In genomic region chr16:50210266-50211038, GRCh38 we compare ENCODE assay signal across 7 cellular contexts. TPM values are rescaled to one million over a fixed set of nuclear protein-coding genes. Genes with fewer than 3 reads are reported as not detected.
DNase-seq lines count a peak whose midpoint lies in the region; ATAC-seq, FAIRE-seq and TF ChIP-seq lines count a peak whose summit lies in the region.

No MANE protein-coding gene starts in this region.

- H3K27me3 ChIP-seq in K562 (ENCODE audit: control insufficient read depth in 2 of 2, insufficient read depth in 2 of 2, low read length in 2 of 2): no peaks in the 10 kb centered on the region
- H3K27me3 ChIP-seq in skeletal muscle tissue (ENCODE audit: control insufficient read depth in 3 of 3, insufficient read depth in 3 of 3, low read length in 3 of 3): no peaks in the 10 kb centered on the region

- CTCF ChIA-PET in K562 (lab: Yijun Ruan, JAX; ENCODE audit: low intra/inter-chr PET ratio): interaction anchor here (0.6 to 2.9 kb wide), 5 partner anchors 57 to 237 kb away, joined by 3 to 44 read pairs (median 3); partner anchors contain the start of gene CNEP1R1

- TF ChIP-seq RAD21 in K562 (CRISPR knock-in tag; conservative IDR thresholded peaks at IDR 0.05 in 1 of 2, IDR thresholded peaks at IDR 0.05 in 1 of 2): peak; percentile 82 to 92

- H3K9me1 ChIP-seq in K562 (ENCODE audit: control insufficient read depth, insufficient read depth, low read length): peaks cover 3% of the 10 kb centered on the region

- H3K79me2 ChIP-seq in K562 (ENCODE audit: control insufficient read depth, insufficient read depth, low read length): 0 out of 3 replicates have a peak, but pooled peaks cover 4% of the 10 kb centered on the region

- BruUV-seq in K562 (replicated peaks; lab: Mats Ljungman, UMichigan): no TSS peak

- TF ChIP-seq EP300 in K562 (IDR thresholded peaks at IDR 0.05; ENCODE audit: low read length): no peak

- H3K9me3 ChIP-seq in K562 (replicated peaks; ENCODE audit: control insufficient read depth, insufficient read depth, low read depth, low read length): no peaks in the 10 kb centered on the region
- H3K9me3 ChIP-seq in skeletal muscle tissue (ENCODE audit: control insufficient read depth in 3 of 3, low read length in 3 of 3): no peaks in the 10 kb centered on the region

- H3K9ac ChIP-seq in K562 (ENCODE audit: insufficient read depth in 1 of 2, low read depth in 2 of 2, low read length in 2 of 2) (no peak overlapping the region; a peak in 1 of 4 replicates), skeletal muscle tissue (ENCODE audit: low read depth in 1 of 3, low read length in 3 of 3) (peak overlapping the region in 1 of 3 donors; percentile 28)

- in situ Hi-C loops in K562 (cut with MboI): loop anchor here (10.0 to 25.0 kb wide), 2 partner anchors 144 to 302 kb away; no protein-coding TSS in a partner anchor

- H3K4me1 ChIP-seq in K562 (replicated peaks in 1 of 2; ENCODE audit: control insufficient read depth in 2 of 2, insufficient read depth in 2 of 2, low read length in 2 of 2) (no peaks in the 10 kb centered on the region; a peak in 1 of 5 replicates), skeletal muscle tissue (ENCODE audit: control insufficient read depth in 3 of 3, insufficient read depth in 3 of 3, low read length in 3 of 3) (peaks cover 32 to 36% (median 35%) of the 10 kb centered on the region in 3 donors)

- DNase-seq in NCI-H1092 (lab: John Stamatoyannopoulos, UW): peak; percentile 47
- DNase-seq in T-helper 9 cell: peak; percentile 26
- peak; percentile 51 to 82 (median 66) for DNase-seq in K562 (ENCODE audit: extremely low read depth in 1 of 4, low spot score in 3 of 4)
- DNase-seq in iPS DF 4.7 (ENCODE audit: extremely low read depth, low spot score): peak; percentile 64

- TF ChIP-seq CTCF in GM12875 (IDR thresholded peaks at IDR 0.05; ENCODE audit: borderline replicate concordance, insufficient read depth, low read depth, low read length) (peak; percentile 83), K562 (IDR thresholded peaks at IDR 0.05 in 2 of 3, conservative IDR thresholded peaks at IDR 0.05 in 1 of 3; ENCODE audit: insufficient read depth in 2 of 3, low read depth in 1 of 3, low read length in 3 of 3) (peak; percentile 84 to 97 (median 93))

- H4K20me1 ChIP-seq in K562 (replicated peaks; ENCODE audit: control insufficient read depth, insufficient read depth, low read length): peaks cover 11% of the 10 kb centered on the region; the same call in 1 of the 2 replicates

- H2AFZ ChIP-seq in K562 (ENCODE audit: low read depth, low read length): no peak overlapping the region

- FAIRE-seq in K562 (lab: Jason Lieb, UNC): peak; percentile 94

- H3K36me3 ChIP-seq in K562 (ENCODE audit: control insufficient read depth, insufficient read depth, low read length) (peaks cover 32% of the 10 kb centered on the region), skeletal muscle tissue (ENCODE audit: control insufficient read depth in 3 of 3, insufficient read depth in 3 of 3, low read length in 3 of 3) (peaks cover 0 to 16% (median 14%) of the 10 kb centered on the region in 3 donors)

- 74% methylated on average over 5 of the region's 5 CpGs for WGBS in K562 (ENCODE audit: insufficient coverage, low coverage, missing lambda C conversion rate)

- POLR2A ChIA-PET in K562 (lab: Yijun Ruan, JAX): interaction anchor here (0.7 to 1.6 kb wide), 6 partner anchors 11 to 186 kb away, joined by 3 to 9 read pairs (median 4); partner anchors contain the start of gene CNEP1R1

- no peak overlapping the region for H3K4me2 ChIP-seq in K562 (ENCODE audit: insufficient read depth, low read length)

- no peak overlapping the region for H3K4me3 ChIP-seq in GM12875 (ENCODE audit: low read depth, low read length)
- H3K4me3 ChIP-seq in K562: no peak overlapping the region
- no peak overlapping the region for H3K4me3 ChIP-seq in skeletal muscle tissue (ENCODE audit: low read length in 3 of 3)

- no peak for TF ChIP-seq POLR2A in K562 (conservative IDR thresholded peaks at IDR 0.05)

- ATAC-seq in HG02588 (IDR thresholded peaks at IDR 0.05; ENCODE audit: unreplicated experiment): peak; percentile 92
- peak; percentile 100 for ATAC-seq in K562

- intact Hi-C loops in K562 (cut with micrococcal nuclease): loop anchor here (1.0 to 5.0 kb wide), 5 partner anchors 73 to 597 kb away; partner anchors contain the start of gene CNEP1R1

- H3K27ac ChIP-seq in K562 (ENCODE audit: extremely low read depth, low read depth, low read length) (no peak overlapping the region), skeletal muscle tissue (ENCODE audit: low read depth, low read length) (peak overlapping the region; percentile 10)

TF ChIP-seq in K562, 482 proteins besides CTCF, POLR2A, EP300 and RAD21 (continues in another document):
- TF ChIP-seq ZMIZ1 (IDR thresholded peaks at IDR 0.05; ENCODE audit: low read depth in 2 of 2, low read length in 2 of 2): peak in 1 of 2 experiments; percentile 42; a peak in 1 of 4 replicates

RNA-seq across cellular contexts. Expression of gene ADCY7, which starts 55.9 kb away (rescaled TPM):
- 155 and 371 TPM in 2 replicates for total RNA-seq in K562 (2011; cell fraction: chromatin; rRNA removed; ENCODE audit: low replicate concordance)
- 245 and 277 TPM in 2 replicates for total RNA-seq in K562 (2011; cell fraction: nucleolus; rRNA removed)
- 151 and 184 TPM in 2 replicates for total RNA-seq in K562 (2011; cell fraction: nucleoplasm; rRNA removed)
- total RNA-seq in K562 (2014; rRNA removed) (59.0 and 73.5 TPM in 2 replicates), K562 (2014; rRNA removed; fragmentation: Illumina TruSeq; extraction: Trizol) (15.9 and 19.0 TPM in 2 replicates), K562 (2015; rRNA removed; fragmentation: Illumina TruSeq; extraction: Trizol) (28.6 and 29.9 TPM in 2 replicates), K562 (2021) (104 and 108 TPM in 2 replicates), skeletal muscle tissue (9.4 TPM)
- polyA plus RNA-seq in K562 (2011; rRNA removed) (28.6 and 31.0 TPM in 2 replicates), K562 (2014; fragmentation: Illumina TruSeq; extraction: Trizol) (26.4 and 37.3 TPM in 2 replicates), K562 (2014; fragmentation: Nextera tagmentation; extraction: Ambion mirVana) (1 to 10 TPM; 2.3 to 2.4 TPM), K562 (2014; rRNA removed) (49.4 and 64.0 TPM in 2 replicates)
- 19.2 and 48.3 TPM in 2 replicates for polyA plus RNA-seq in K562 (2011; cell fraction: cytosol; rRNA removed)
- 193 and 347 TPM in 2 replicates for polyA plus RNA-seq in K562 (2011; cell fraction: nucleus; rRNA removed)
- 53.4 and 59.6 TPM in 2 replicates for polyA plus RNA-seq in K562 (2012)
- 27.7 and 54.0 TPM in 2 replicates for polyA minus RNA-seq in K562 (2011; rRNA and poly(A)+ RNA removed)
- polyA minus RNA-seq in K562 (2011; cell fraction: cytosol; rRNA and poly(A)+ RNA removed): 42.4 and 51.4 TPM in 2 replicates
- 109 TPM in 2 replicates for polyA minus RNA-seq in K562 (2011; cell fraction: nucleus; rRNA and poly(A)+ RNA removed)

RNA-seq across cellular contexts. Expression of gene TENT4B, which starts 57.3 kb away (rescaled TPM):
- 5.1 and 12.6 TPM in 2 replicates for total RNA-seq in K562 (2011; cell fraction: chromatin; rRNA removed; ENCODE audit: low replicate concordance)
- total RNA-seq in K562 (2011; cell fraction: nucleolus; rRNA removed): 4.1 and 4.5 TPM in 2 replicates
- 5.6 and 7.9 TPM in 2 replicates for total RNA-seq in K562 (2011; cell fraction: nucleoplasm; rRNA removed)
- total RNA-seq in K562 (2014; rRNA removed): 5.8 and 6.8 TPM in 2 replicates
- 7.0 and 7.5 TPM in 2 replicates for total RNA-seq in K562 (2014; rRNA removed; fragmentation: Illumina TruSeq; extraction: Trizol)
- 6.6 and 7.0 TPM in 2 replicates for total RNA-seq in K562 (2015; rRNA removed; fragmentation: Illumina TruSeq; extraction: Trizol)
- 7.8 and 8.4 TPM in 2 replicates for total RNA-seq in K562 (2021)
- polyA plus RNA-seq in K562 (2011; rRNA removed): 5.9 and 6.9 TPM in 2 replicates
- polyA plus RNA-seq in K562 (2011; cell fraction: cytosol; rRNA removed): 2.0 and 2.7 TPM in 2 replicates
- 4.1 and 4.3 TPM in 2 replicates for polyA plus RNA-seq in K562 (2011; cell fraction: nucleus; rRNA removed)
- polyA plus RNA-seq in K562 (2012): 2.9 and 4.9 TPM in 2 replicates
- 6.9 and 8.3 TPM in 2 replicates for polyA plus RNA-seq in K562 (2014; fragmentation: Illumina TruSeq; extraction: Trizol)
- polyA plus RNA-seq in K562 (2014; fragmentation: Nextera tagmentation; extraction: Ambion mirVana): 1 to 10 TPM; 5.2 to 7.7 TPM
- polyA plus RNA-seq in K562 (2014; rRNA removed): 4.1 and 5.8 TPM in 2 replicates
- 14.7 and 16.8 TPM in 2 replicates for polyA minus RNA-seq in K562 (2011; rRNA and poly(A)+ RNA removed)
- 5.6 and 6.7 TPM in 2 replicates for polyA minus RNA-seq in K562 (2011; cell fraction: cytosol; rRNA and poly(A)+ RNA removed)
- polyA minus RNA-seq in K562 (2011; cell fraction: nucleus; rRNA and poly(A)+ RNA removed): 3.0 and 5.0 TPM in 2 replicates
- 5.7 TPM for total RNA-seq in skeletal muscle tissue
